Comparison of ENCODE assay signal across 8 cellular contexts in the genomic region with DNA sequence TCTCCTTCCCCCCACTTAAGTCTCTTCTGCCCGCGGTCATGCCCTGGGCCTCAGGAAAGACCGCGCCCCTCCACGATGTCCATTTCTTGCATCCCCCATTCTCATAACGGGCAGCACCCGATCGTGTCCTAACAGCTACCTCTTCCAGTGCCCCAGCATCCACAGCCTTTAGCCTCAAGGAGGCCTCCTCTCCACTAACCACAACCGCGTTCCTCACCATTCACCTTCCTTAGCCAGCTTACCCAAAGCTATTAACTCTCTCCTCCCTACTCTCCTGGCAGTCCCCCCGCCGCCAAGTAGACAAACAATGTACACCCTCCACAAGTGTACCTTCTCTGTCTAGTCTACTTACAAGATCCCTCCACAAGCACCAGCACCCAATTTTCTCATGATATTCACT. TPM values are rescaled to one million over a fixed set of nuclear protein-coding genes. Genes with fewer than 3 reads are reported as not detected.
DNase-seq lines count a peak whose midpoint lies in the region; ATAC-seq and TF ChIP-seq lines count a peak whose summit lies in the region.

No MANE protein-coding gene starts in this region.

- H3K4me3 ChIP-seq in GM23248 (peak overlapping the region; percentile 98), SK-N-MC (peak overlapping the region; percentile 89), epithelial cell of proximal tubule (ENCODE audit: low read depth, low read length) (peak overlapping the region; percentile 64)

- TF ChIP-seq CTCF in epithelial cell of proximal tubule (conservative IDR thresholded peaks at IDR 0.05; ENCODE audit: low read depth, low read length) (no peak), nephron progenitor cell (IDR thresholded peaks at IDR 0.05) (no peak)

- in situ Hi-C loops in GM23248 (cut with MboI): loop anchor here (25.0 kb wide), 1 partner anchor 99 kb away; no protein-coding TSS in a partner anchor

- no peaks in the 10 kb centered on the region for H4K20me1 ChIP-seq in GM23248 (ENCODE audit: insufficient read depth)

- H3K27ac ChIP-seq in GM23248 (peak overlapping the region; percentile 84), SK-N-MC (no peak overlapping the region)

- H3K9me3 Mint-ChIP-seq in nephron progenitor cell: peaks cover 62% of the 10 kb centered on the region

- H3K9me3 ChIP-seq in GM23248 (ENCODE audit: low read depth): no peaks in the 10 kb centered on the region
- no peaks in the 10 kb centered on the region for H3K9me3 ChIP-seq in SK-N-MC (ENCODE audit: low read depth, low read length)

- H3K4me3 Mint-ChIP-seq in nephron progenitor cell: peak overlapping the region; percentile 89

- H3K9ac ChIP-seq in GM23248 (peak overlapping the region; percentile 83), SK-N-MC (ENCODE audit: insufficient read length) (peak overlapping the region; percentile 80)

- ATAC-seq in GM19467 (IDR thresholded peaks at IDR 0.05; ENCODE audit: unreplicated experiment) (no peak), GM21360 (IDR thresholded peaks at IDR 0.05; ENCODE audit: unreplicated experiment) (no peak)

- H3K27ac Mint-ChIP-seq in nephron progenitor cell: peak overlapping the region; percentile 90

- H3K79me2 ChIP-seq in GM23248 (ENCODE audit: insufficient read depth): no peaks in the 10 kb centered on the region

- H3K4me2 ChIP-seq in GM23248 (ENCODE audit: unreplicated experiment): peak overlapping the region; percentile 71

- peaks cover 6% of the 10 kb centered on the region; the same call in 1 of the 2 replicates for H3K4me1 ChIP-seq in GM23248 (ENCODE audit: insufficient read depth)

- WGBS in GM23248 (ENCODE audit: low coverage in 1 of 2, low lambda C conversion rate in 2 of 2, missing lambda C conversion rate in 2 of 2), 2 experiments: 1 to 6% methylated on average over 2 to 11 of the region's 12 CpGs

- H3K36me3 ChIP-seq in GM23248 (ENCODE audit: low read depth) (no peaks in the 10 kb centered on the region), SK-N-MC (ENCODE audit: insufficient read depth, low read length) (peaks cover 3% of the 10 kb centered on the region; the same call in 1 of the 2 replicates)

- H2AFZ ChIP-seq in GM23248: peak overlapping the region; percentile 95

- H3K4me1 Mint-ChIP-seq in nephron progenitor cell: peaks cover 7% of the 10 kb centered on the region

- DNase-seq in GM23248 (peak; percentile 30), SK-N-MC (ENCODE audit: low read depth, low spot score) (no peak), epithelial cell of proximal tubule (ENCODE audit: low read depth) (no peak), nephron progenitor cell (no peak), activated gamma-delta T cell (lab: John Stamatoyannopoulos, UW) (no peak), 8988T (no peak)

- no peaks in the 10 kb centered on the region for H3K9me2 ChIP-seq in GM23248 (ENCODE audit: insufficient read depth)

- H3F3A ChIP-seq in GM23248 (ENCODE audit: insufficient read depth): 0 out of 2 replicates have a peak, but pooled peaks cover 5% of the 10 kb centered on the region

- no peaks in the 10 kb centered on the region for H3K27me3 ChIP-seq in GM23248 (replicated peaks; ENCODE audit: insufficient read depth)

- H3K27me3 Mint-ChIP-seq in nephron progenitor cell (ENCODE audit: low read depth, poor library complexity): peaks cover 13% of the 10 kb centered on the region

- H3K36me3 Mint-ChIP-seq in nephron progenitor cell (ENCODE audit: low read depth): no peaks in the 10 kb centered on the region

RNA-seq across cellular contexts. Expression of a gene that starts 58.6 kb away (rescaled TPM):
- not detected in 2 replicates for total RNA-seq in GM23248 (2014; rRNA removed; shearing (Covaris generic))
- not detected in 2 replicates for polyA plus RNA-seq in GM23248 (2016; fragmentation: Nextera tagmentation; extraction: Ambion mirVana)
- total RNA-seq in epithelial cell of proximal tubule: not detected in 2 replicates
